Comparison of ENCODE assay signal across 16 cellular contexts in the genomic region with DNA sequence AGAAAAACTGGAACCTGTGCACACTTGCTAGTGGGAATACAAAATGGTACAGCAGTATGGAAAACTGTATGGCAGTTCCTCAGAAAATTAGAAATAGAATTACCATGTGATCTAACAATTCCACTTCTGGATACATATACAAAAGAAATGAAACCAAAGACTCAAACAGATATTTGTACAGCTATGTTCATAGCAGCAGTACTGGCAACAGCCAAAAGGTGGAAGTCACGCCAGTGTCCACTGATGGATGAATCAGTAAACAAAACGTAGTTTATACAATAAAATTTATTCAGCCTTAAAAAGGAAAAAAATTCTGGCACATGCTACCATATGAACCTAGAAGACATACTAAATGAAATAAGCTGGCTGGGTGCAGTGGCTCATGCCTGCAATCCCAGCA.
"Had no signal": no experiment of that assay in that cellular context is flagged by ENCODE, and none has a peak within 500 bp of the region (broad histone marks: within the 10 kb centered on the region; RNA-seq: fewer than 3 reads in every experiment).

No MANE protein-coding gene starts in this region.

- H3K27ac ChIP-seq: breast epithelium, esophagus muscularis mucosa had no signal

- H3K27me3 Mint-ChIP-seq: activated naive CD8-positive, alpha-beta T cell treated with anti-CD3 and anti-CD28 coated beads, Interleukin-2, amount 50 U/mL, for 24 hours; stimulated activated memory B cell treated with anti-CD40 and anti-IgM and Interleukin-4, amounts not matched to agents 10 μg/mL and 1 μg/mL and 100 μg/mL, for 72 hours had no signal

- ATAC-seq: activated CD4-positive, CD25-positive, alpha-beta regulatory T cell treated with anti-CD3 and anti-CD28 coated beads, Interleukin-2, amount 50 U/mL, for 24 hours; activated naive CD8-positive, alpha-beta T cell treated with anti-CD3 and anti-CD28 coated beads, Interleukin-2, amount 50 U/mL, for 24 hours; natural killer cell; stimulated activated memory B cell treated with anti-CD40 and anti-IgM and Interleukin-4, amounts not matched to agents 10 μg/mL and 1 μg/mL and 100 μg/mL, for 72 hours had no signal

- H3K36me3 ChIP-seq: breast epithelium had no signal

- H3K27me3 ChIP-seq: breast epithelium, esophagus muscularis mucosa had no signal

- H3K4me1 Mint-ChIP-seq: activated naive CD8-positive, alpha-beta T cell treated with anti-CD3 and anti-CD28 coated beads, Interleukin-2, amount 50 U/mL, for 24 hours; natural killer cell had no signal

- H3K4me3 Mint-ChIP-seq: activated naive CD4-positive, alpha-beta T cell treated with anti-CD3 and anti-CD28 coated beads for 36 hours; activated naive CD8-positive, alpha-beta T cell treated with anti-CD3 and anti-CD28 coated beads, Interleukin-2, amount 50 U/mL, for 24 hours; natural killer cell; stimulated activated memory B cell treated with anti-CD40 and anti-IgM and Interleukin-4, amounts not matched to agents 10 μg/mL and 1 μg/mL and 100 μg/mL, for 72 hours had no signal

- H3K27ac Mint-ChIP-seq: activated naive CD4-positive, alpha-beta T cell treated with anti-CD3 and anti-CD28 coated beads for 36 hours; activated naive CD8-positive, alpha-beta T cell treated with anti-CD3 and anti-CD28 coated beads, Interleukin-2, amount 50 U/mL, for 24 hours; natural killer cell; stimulated activated memory B cell treated with anti-CD40 and anti-IgM and Interleukin-4, amounts not matched to agents 10 μg/mL and 1 μg/mL and 100 μg/mL, for 72 hours had no signal

- H3K4me3 ChIP-seq: breast epithelium, esophagus muscularis mucosa had no signal

- DNase-seq: activated naive CD4-positive, alpha-beta T cell treated with anti-CD3 and anti-CD28 coated beads for 36 hours; activated naive CD8-positive, alpha-beta T cell treated with anti-CD3 and anti-CD28 coated beads, Interleukin-2, amount 50 U/mL, for 24 hours; activated T-cell treated with anti-CD3 and anti-CD28 coated beads for 4 hours; aorta; foreskin fibroblast; glutamatergic neuron; mesendoderm; natural killer cell; nucleus accumbens; posterior cingulate gyrus; retina; T-helper 9 cell had no signal

- H3K4me1 ChIP-seq: breast epithelium had no signal
